In the genomic region with DNA sequence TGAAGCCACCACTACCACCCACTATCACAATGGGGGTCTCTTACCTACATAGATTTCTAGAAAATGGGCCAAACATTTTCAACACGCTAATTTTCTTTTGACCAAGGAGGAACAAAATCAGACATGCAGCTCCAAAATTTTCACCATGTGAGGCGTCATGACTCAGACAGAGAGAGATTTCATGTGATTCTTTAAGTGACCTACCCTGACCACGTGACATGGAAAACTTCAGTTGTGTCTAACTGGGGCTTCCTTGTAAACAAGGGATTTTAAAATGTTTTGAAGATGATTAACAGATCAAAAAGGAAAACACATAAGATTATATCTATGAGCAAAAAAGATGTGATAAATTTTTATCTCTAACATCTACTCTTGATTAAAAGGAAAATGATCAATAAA, we compare ENCODE assay signal across 1 cellular context.
TF ChIP-seq lines count a peak whose summit lies in the region.

No MANE protein-coding gene starts in this region.

TF ChIP-seq in HepG2, 621 proteins besides CTCF, POLR2A, EP300 and RAD21 (continued from another document):
- TF ChIP-seq, protein P1, sequence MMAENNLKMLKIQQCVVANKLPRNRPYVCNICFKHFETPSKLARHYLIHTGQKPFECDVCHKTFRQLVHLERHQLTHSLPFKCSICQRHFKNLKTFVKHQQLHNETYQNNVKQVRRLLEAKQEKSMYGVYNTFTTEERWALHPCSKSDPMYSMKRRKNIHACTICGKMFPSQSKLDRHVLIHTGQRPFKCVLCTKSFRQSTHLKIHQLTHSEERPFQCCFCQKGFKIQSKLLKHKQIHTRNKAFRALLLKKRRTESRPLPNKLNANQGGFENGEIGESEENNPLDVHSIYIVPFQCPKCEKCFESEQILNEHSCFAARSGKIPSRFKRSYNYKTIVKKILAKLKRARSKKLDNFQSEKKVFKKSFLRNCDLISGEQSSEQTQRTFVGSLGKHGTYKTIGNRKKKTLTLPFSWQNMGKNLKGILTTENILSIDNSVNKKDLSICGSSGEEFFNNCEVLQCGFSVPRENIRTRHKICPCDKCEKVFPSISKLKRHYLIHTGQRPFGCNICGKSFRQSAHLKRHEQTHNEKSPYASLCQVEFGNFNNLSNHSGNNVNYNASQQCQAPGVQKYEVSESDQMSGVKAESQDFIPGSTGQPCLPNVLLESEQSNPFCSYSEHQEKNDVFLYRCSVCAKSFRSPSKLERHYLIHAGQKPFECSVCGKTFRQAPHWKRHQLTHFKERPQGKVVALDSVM (CRISPR knock-in tag; IDR thresholded peaks at IDR 0.05), result no peak
- TF ChIP-seq, protein P2, sequence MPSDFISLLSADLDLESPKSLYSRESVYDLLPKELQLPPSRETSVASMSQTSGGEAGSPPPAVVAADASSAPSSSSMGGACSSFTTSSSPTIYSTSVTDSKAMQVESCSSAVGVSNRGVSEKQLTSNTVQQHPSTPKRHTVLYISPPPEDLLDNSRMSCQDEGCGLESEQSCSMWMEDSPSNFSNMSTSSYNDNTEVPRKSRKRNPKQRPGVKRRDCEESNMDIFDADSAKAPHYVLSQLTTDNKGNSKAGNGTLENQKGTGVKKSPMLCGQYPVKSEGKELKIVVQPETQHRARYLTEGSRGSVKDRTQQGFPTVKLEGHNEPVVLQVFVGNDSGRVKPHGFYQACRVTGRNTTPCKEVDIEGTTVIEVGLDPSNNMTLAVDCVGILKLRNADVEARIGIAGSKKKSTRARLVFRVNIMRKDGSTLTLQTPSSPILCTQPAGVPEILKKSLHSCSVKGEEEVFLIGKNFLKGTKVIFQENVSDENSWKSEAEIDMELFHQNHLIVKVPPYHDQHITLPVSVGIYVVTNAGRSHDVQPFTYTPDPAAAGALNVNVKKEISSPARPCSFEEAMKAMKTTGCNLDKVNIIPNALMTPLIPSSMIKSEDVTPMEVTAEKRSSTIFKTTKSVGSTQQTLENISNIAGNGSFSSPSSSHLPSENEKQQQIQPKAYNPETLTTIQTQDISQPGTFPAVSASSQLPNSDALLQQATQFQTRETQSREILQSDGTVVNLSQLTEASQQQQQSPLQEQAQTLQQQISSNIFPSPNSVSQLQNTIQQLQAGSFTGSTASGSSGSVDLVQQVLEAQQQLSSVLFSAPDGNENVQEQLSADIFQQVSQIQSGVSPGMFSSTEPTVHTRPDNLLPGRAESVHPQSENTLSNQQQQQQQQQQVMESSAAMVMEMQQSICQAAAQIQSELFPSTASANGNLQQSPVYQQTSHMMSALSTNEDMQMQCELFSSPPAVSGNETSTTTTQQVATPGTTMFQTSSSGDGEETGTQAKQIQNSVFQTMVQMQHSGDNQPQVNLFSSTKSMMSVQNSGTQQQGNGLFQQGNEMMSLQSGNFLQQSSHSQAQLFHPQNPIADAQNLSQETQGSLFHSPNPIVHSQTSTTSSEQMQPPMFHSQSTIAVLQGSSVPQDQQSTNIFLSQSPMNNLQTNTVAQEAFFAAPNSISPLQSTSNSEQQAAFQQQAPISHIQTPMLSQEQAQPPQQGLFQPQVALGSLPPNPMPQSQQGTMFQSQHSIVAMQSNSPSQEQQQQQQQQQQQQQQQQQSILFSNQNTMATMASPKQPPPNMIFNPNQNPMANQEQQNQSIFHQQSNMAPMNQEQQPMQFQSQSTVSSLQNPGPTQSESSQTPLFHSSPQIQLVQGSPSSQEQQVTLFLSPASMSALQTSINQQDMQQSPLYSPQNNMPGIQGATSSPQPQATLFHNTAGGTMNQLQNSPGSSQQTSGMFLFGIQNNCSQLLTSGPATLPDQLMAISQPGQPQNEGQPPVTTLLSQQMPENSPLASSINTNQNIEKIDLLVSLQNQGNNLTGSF (CRISPR knock-in tag; IDR thresholded peaks at IDR 0.05), result no peak
